In the genomic region with DNA sequence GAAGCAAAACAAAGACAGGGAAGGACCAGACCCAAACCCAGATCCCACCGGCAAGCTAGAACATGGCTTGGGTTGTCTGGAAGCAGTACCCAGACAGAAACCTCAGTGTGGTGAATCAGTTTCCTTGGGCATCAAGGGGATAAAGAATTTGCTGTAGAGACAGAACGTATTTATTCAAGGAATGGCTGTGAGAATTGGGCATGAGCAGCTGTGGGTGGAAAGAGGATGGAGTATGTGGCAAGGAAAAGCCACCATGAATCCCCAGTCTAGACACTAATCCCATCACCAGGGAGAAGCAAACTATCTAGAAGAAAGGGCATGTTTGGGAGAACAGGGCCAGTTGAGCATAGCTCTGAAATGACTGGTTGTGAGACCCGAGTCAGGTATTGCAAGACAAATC, we compare ENCODE assay signal across 15 cellular contexts.
DNase-seq lines count a peak whose midpoint lies in the region; ATAC-seq and TF ChIP-seq lines count a peak whose summit lies in the region.
"Had no signal": no experiment of that assay in that cellular context is flagged by ENCODE, and none has a peak within 500 bp of the region (broad histone marks: within the 10 kb centered on the region; RNA-seq: fewer than 3 reads in every experiment).

No MANE protein-coding gene starts in this region.

- no peaks in the 10 kb centered on the region for H3K27me3 Mint-ChIP-seq in stimulated activated naive CD8-positive, alpha-beta T cell treated with anti-CD3 and anti-CD28 coated beads, Interleukin-15, Interleukin-2, amounts not matched to agents 100 ng/mL and 50 ng/mL, for 24 hours
- peaks cover 7% of the 10 kb centered on the region for H3K27me3 Mint-ChIP-seq in stimulated activated naive CD8-positive, alpha-beta T cell treated with anti-CD3 and anti-CD28 coated beads, Interleukin-15, amount 100 ng/mL, for 72 hours
- peaks cover 3% of the 10 kb centered on the region for H3K27me3 Mint-ChIP-seq in nephron (ENCODE audit: low read depth)

- no peak for DNase-seq in stimulated activated naive CD8-positive, alpha-beta T cell treated with anti-CD3 and anti-CD28 coated beads, Interleukin-15, amount 100 ng/mL, for 72 hours
- peak; percentile 54 for DNase-seq in astrocyte of the hippocampus (ENCODE audit: low read depth, low spot score)
- no peak for DNase-seq in A172 (ENCODE audit: low spot score)
- DNase-seq in SW 1271 (lab: John Stamatoyannopoulos, UW), result no peak
- DNase-seq: activated naive CD4-positive, alpha-beta T cell; esophagus squamous epithelium; HFFc6; immature natural killer cell; NCI-H146; NCI-H226 had no signal

- H3K4me3 Mint-ChIP-seq in stimulated activated naive CD8-positive, alpha-beta T cell treated with anti-CD3 and anti-CD28 coated beads, Interleukin-15, Interleukin-2, amounts not matched to agents 100 ng/mL and 50 ng/mL, for 24 hours, result no peak overlapping the region
- H3K4me3 Mint-ChIP-seq in stimulated activated naive CD8-positive, alpha-beta T cell treated with anti-CD3 and anti-CD28 coated beads, Interleukin-15, amount 100 ng/mL, for 72 hours, result no peak overlapping the region
- H3K4me3 Mint-ChIP-seq in nephron, result peak overlapping the region in 1 of 3 experiments; percentile 25
- H3K4me3 Mint-ChIP-seq: HFFc6, immature natural killer cell had no signal

- no peak for ATAC-seq in stimulated activated naive CD8-positive, alpha-beta T cell treated with anti-CD3 and anti-CD28 coated beads, Interleukin-15, amount 100 ng/mL, for 72 hours
- no peak for ATAC-seq in GM21360 (IDR thresholded peaks at IDR 0.05; ENCODE audit: unreplicated experiment)
- ATAC-seq in HG02938 (IDR thresholded peaks at IDR 0.05; ENCODE audit: unreplicated experiment), result no peak
- ATAC-seq: lower lobe of right lung had no signal

- TF ChIP-seq CTCF in nephron (IDR thresholded peaks at IDR 0.05; ENCODE audit: unreplicated experiment in 3 of 3), result no peak

- H3K4me1 Mint-ChIP-seq in stimulated activated naive CD8-positive, alpha-beta T cell treated with anti-CD3 and anti-CD28 coated beads, Interleukin-15, Interleukin-2, amounts not matched to agents 100 ng/mL and 50 ng/mL, for 24 hours (ENCODE audit: low read depth), result peaks cover 70% of the 10 kb centered on the region
- peaks cover 86% of the 10 kb centered on the region for H3K4me1 Mint-ChIP-seq in stimulated activated naive CD8-positive, alpha-beta T cell treated with anti-CD3 and anti-CD28 coated beads, Interleukin-15, amount 100 ng/mL, for 72 hours
- peaks cover 78% of the 10 kb centered on the region for H3K4me1 Mint-ChIP-seq in nephron

- peak overlapping the region; percentile 77 for H3K27ac Mint-ChIP-seq in stimulated activated naive CD8-positive, alpha-beta T cell treated with anti-CD3 and anti-CD28 coated beads, Interleukin-15, Interleukin-2, amounts not matched to agents 100 ng/mL and 50 ng/mL, for 24 hours
- H3K27ac Mint-ChIP-seq in stimulated activated naive CD8-positive, alpha-beta T cell treated with anti-CD3 and anti-CD28 coated beads, Interleukin-15, amount 100 ng/mL, for 72 hours, result peak overlapping the region in 1 of 2 donors; percentile 95
- peak overlapping the region; percentile 80 to 90 (median 88) for H3K27ac Mint-ChIP-seq in nephron

- peaks cover 3% of the 10 kb centered on the region for H3K9me3 Mint-ChIP-seq in stimulated activated naive CD8-positive, alpha-beta T cell treated with anti-CD3 and anti-CD28 coated beads, Interleukin-15, Interleukin-2, amounts not matched to agents 100 ng/mL and 50 ng/mL, for 24 hours
- peaks cover 14 to 17% of the 10 kb centered on the region in 2 donors for H3K9me3 Mint-ChIP-seq in stimulated activated naive CD8-positive, alpha-beta T cell treated with anti-CD3 and anti-CD28 coated beads, Interleukin-15, amount 100 ng/mL, for 72 hours
- H3K9me3 Mint-ChIP-seq in nephron, result peaks cover 9% of the 10 kb centered on the region
- H3K9me3 Mint-ChIP-seq: immature natural killer cell had no signal

- H3K36me3 Mint-ChIP-seq in stimulated activated naive CD8-positive, alpha-beta T cell treated with anti-CD3 and anti-CD28 coated beads, Interleukin-15, Interleukin-2, amounts not matched to agents 100 ng/mL and 50 ng/mL, for 24 hours (ENCODE audit: low read depth), result no peaks in the 10 kb centered on the region
- H3K36me3 Mint-ChIP-seq in nephron (ENCODE audit: low read depth), result no peaks in the 10 kb centered on the region
